Comparison of ENCODE assay signal across 9 cellular contexts in the genomic region with DNA sequence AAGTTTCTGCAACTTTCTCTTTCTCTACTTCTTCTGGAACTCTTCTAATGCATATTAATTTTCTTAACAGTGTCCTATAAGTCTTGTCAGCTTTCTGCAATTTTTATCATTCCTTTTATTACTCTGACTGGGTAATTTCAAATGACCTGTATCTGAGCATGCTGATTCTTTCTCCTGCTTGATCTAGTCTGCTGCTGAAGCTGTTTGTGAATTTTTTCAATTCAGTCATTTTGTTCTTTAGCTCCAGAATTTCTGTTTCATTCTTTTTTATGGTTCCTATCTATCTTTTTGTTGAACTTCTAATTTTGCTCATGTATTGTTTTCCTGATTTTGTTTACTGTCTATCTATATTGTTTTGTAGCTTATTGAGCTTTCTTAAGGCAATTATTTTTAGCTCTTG. TPM values are rescaled to one million over a fixed set of nuclear protein-coding genes. Genes with fewer than 3 reads are reported as not detected.
"Had no signal": no experiment of that assay in that cellular context is flagged by ENCODE, and none has a peak within 500 bp of the region (broad histone marks: within the 10 kb centered on the region; RNA-seq: fewer than 3 reads in every experiment).

No MANE protein-coding gene starts in this region.

- ATAC-seq: HCT116 had no signal

- H3K27me3 Mint-ChIP-seq: IgD-negative memory B cell had no signal

- H3K9me3 ChIP-seq: HAP-1 had no signal

- H3K36me3 ChIP-seq: HAP-1 had no signal

- H3K4me1 ChIP-seq: HAP-1 had no signal

- H3K27ac Mint-ChIP-seq: HFFc6, IgD-negative memory B cell had no signal

- H3K4me1 Mint-ChIP-seq: IgD-negative memory B cell had no signal

- H3K4me3 ChIP-seq: HAP-1 had no signal

- FAIRE-seq: H54, HTR-8/SVneo had no signal

- H3K4me3 Mint-ChIP-seq: HFFc6, IgD-negative memory B cell had no signal

- DNase-seq: GOT3, HFFc6, KBM-7 had no signal

RNA-seq across cellular contexts. Expression of a gene that starts 1.5 kb away (rescaled TPM):
- total RNA-seq: HFFc6, HT-29 had no signal

RNA-seq across cellular contexts. Expression of a gene that starts 40.1 kb away (rescaled TPM):
- total RNA-seq: HFFc6, HT-29 had no signal
- polyA plus RNA-seq: IgD-negative memory B cell had no signal
